ENCODE assay signal across 11 cellular contexts in genomic region chr20:44477151-44477550, GRCh38. TPM values are rescaled to one million over a fixed set of nuclear protein-coding genes. Genes with fewer than 3 reads are reported as not detected.
DNase-seq lines count a peak whose midpoint lies in the region; ATAC-seq and TF ChIP-seq lines count a peak whose summit lies in the region.
"Had no signal": no experiment of that assay in that cellular context is flagged by ENCODE, and none has a peak within 500 bp of the region (broad histone marks: within the 10 kb centered on the region; RNA-seq: fewer than 3 reads in every experiment).

No MANE protein-coding gene starts in this region.

- H2AFZ ChIP-seq in OCI-LY1 (ENCODE audit: low read length), result no peak overlapping the region

- H3K36me3 Mint-ChIP-seq in endothelial cell (ENCODE audit: low read depth, unreplicated experiment), result peaks cover 14% of the 10 kb centered on the region

- H3K4me2 ChIP-seq in OCI-LY1 (ENCODE audit: low read length), result peak overlapping the region; percentile 87

- no peaks in the 10 kb centered on the region for H3K9me2 ChIP-seq in OCI-LY1 (ENCODE audit: low read depth, low read length)

- peaks cover 11% of the 10 kb centered on the region for H3K36me3 ChIP-seq in GM06990 (ENCODE audit: control insufficient read depth, insufficient read depth, low read length)
- H3K36me3 ChIP-seq in OCI-LY1 (ENCODE audit: insufficient read depth, low read length), result peaks cover 23% of the 10 kb centered on the region; the same call in 1 of the 2 replicates
- peaks cover 3 to 26% of the 10 kb centered on the region in 2 donors for H3K36me3 ChIP-seq in psoas muscle (ENCODE audit: insufficient read depth in 1 of 2, low read depth in 1 of 2)

- no peak for DNase-seq in GM06990 (ENCODE audit: extremely low read depth, insufficient read length)
- DNase-seq in endothelial cell (ENCODE audit: low spot score), result no peak
- DNase-seq in psoas muscle, result no peak
- DNase-seq in COLO668 (lab: John Stamatoyannopoulos, UW; ENCODE audit: unreplicated experiment), result no peak
- DNase-seq: DMS79; effector memory CD4-positive, alpha-beta T cell; NCI-H69 had no signal

- H3K4me1 Mint-ChIP-seq in endothelial cell (ENCODE audit: unreplicated experiment), result peaks cover 12% of the 10 kb centered on the region

- H3K9ac ChIP-seq in OCI-LY1 (ENCODE audit: low read length), result peak overlapping the region; percentile 78; the same call in 1 of the 2 replicates

- H3K4me3 Mint-ChIP-seq in endothelial cell (ENCODE audit: unreplicated experiment), result peak overlapping the region; percentile 22

- no peaks in the 10 kb centered on the region for H4K20me1 ChIP-seq in OCI-LY1 (ENCODE audit: insufficient read depth, low read length)

- H3K27me3 ChIP-seq in GM06990 (replicated peaks; ENCODE audit: control insufficient read depth, insufficient read depth, low read length) (no peaks in the 10 kb centered on the region), OCI-LY1 (ENCODE audit: insufficient read depth, low read length) (no peaks in the 10 kb centered on the region), psoas muscle (ENCODE audit: insufficient read depth in 3 of 3, low read length in 2 of 3) (no peaks in the 10 kb centered on the region)

- H3K27me3 Mint-ChIP-seq in endothelial cell (ENCODE audit: unreplicated experiment), result peaks cover 8% of the 10 kb centered on the region

- H3F3A ChIP-seq in OCI-LY1 (ENCODE audit: insufficient read depth, low read length), result no peaks in the 10 kb centered on the region

- H3K79me2 ChIP-seq in OCI-LY1 (ENCODE audit: insufficient read depth, low read length), result peaks cover 9% of the 10 kb centered on the region; the same call in 1 of the 2 replicates

- no peak for TF ChIP-seq CTCF in GM06990 (IDR thresholded peaks at IDR 0.05; ENCODE audit: insufficient read depth, low read length, poor library complexity, severe bottlenecking)
- no peak for TF ChIP-seq CTCF in OCI-LY1 (IDR thresholded peaks at IDR 0.05; ENCODE audit: low read length)
- TF ChIP-seq CTCF in endothelial cell (IDR thresholded peaks at IDR 0.05; ENCODE audit: unreplicated experiment), result no peak
- TF ChIP-seq CTCF in psoas muscle (IDR thresholded peaks at IDR 0.05), result no peak

- intact Hi-C loops in psoas muscle (cut with DNase I), result loop anchor here (5.0 to 10.0 kb wide), 3 partner anchors 262 to 362 kb away; partner anchors contain the start of gene OSER1 (in 2 of the 2)

- WGBS in psoas muscle, 3 donors, result 69 to 84% (median 81%) methylated on average over 3 of the region's 3 CpGs

- H3K4me3 ChIP-seq in GM06990 (replicated peaks; ENCODE audit: low read depth, low read length) (peak overlapping the region; percentile 86; the same call in 1 of the 2 replicates), OCI-LY1 (ENCODE audit: low read depth, low read length, poor library complexity, severe bottlenecking) (peak overlapping the region; percentile 85), psoas muscle (no peak overlapping the region)

- H3K27ac Mint-ChIP-seq in endothelial cell (ENCODE audit: unreplicated experiment), result no peak overlapping the region

- H3K27ac ChIP-seq in OCI-LY1 (ENCODE audit: low read depth, low read length, poor library complexity, severe bottlenecking), result no peak overlapping the region
- peak overlapping the region; percentile 95 for H3K27ac ChIP-seq in psoas muscle

- H3K9me3 ChIP-seq in OCI-LY1 (ENCODE audit: low read length) (no peaks in the 10 kb centered on the region), psoas muscle (no peaks in the 10 kb centered on the region)

- H3K9me3 Mint-ChIP-seq in endothelial cell (ENCODE audit: unreplicated experiment), result no peaks in the 10 kb centered on the region
- H3K9me3 Mint-ChIP-seq: activated naive CD4-positive, alpha-beta T cell treated with anti-CD3 and anti-CD28 coated beads, Interleukin-2, amount 50 U/mL, for 72 hours had no signal

- peak in 1 of 4 donors; percentile 14 for ATAC-seq in psoas muscle
- ATAC-seq in GM21576 (IDR thresholded peaks at IDR 0.05; ENCODE audit: unreplicated experiment), result no peak
- no peak for ATAC-seq in HG03139 (IDR thresholded peaks at IDR 0.05; ENCODE audit: unreplicated experiment)
- ATAC-seq: activated naive CD4-positive, alpha-beta T cell treated with anti-CD3 and anti-CD28 coated beads, Interleukin-2, amount 50 U/mL, for 72 hours had no signal

- peaks cover 41% of the 10 kb centered on the region for H3K4me1 ChIP-seq in OCI-LY1 (ENCODE audit: insufficient read depth, low read length, severe bottlenecking)
- peaks cover 18% of the 10 kb centered on the region for H3K4me1 ChIP-seq in psoas muscle

RNA-seq across cellular contexts. Expression of gene TTPAL, which starts 1.5 kb away (rescaled TPM):
- total RNA-seq in endothelial cell (ENCODE audit: unreplicated experiment), result 10.3 TPM
- total RNA-seq in psoas muscle, result 1 to 10 TPM; 3.2 to 8.4 (median 5.4) TPM
- polyA plus RNA-seq in psoas muscle, result 1 to 10 TPM; 1.2 to 4.8 (median 3.0) TPM

RNA-seq across cellular contexts. Expression of gene SERINC3, which starts 44.7 kb away (rescaled TPM):
- total RNA-seq in endothelial cell (ENCODE audit: unreplicated experiment) (82.8 TPM), psoas muscle (100 to 1,000 TPM in 2 of 4 donors, 10 to 100 TPM in 2; 89.5 to 104 (median 97.8) TPM)
- 10 to 100 TPM; 35.6 to 89.2 (median 36.3) TPM for polyA plus RNA-seq in psoas muscle
